In genomic region chr2:8264981-8265380, GRCh38 we compare ENCODE assay signal across 13 cellular contexts.
"Had no signal": no experiment of that assay in that cellular context is flagged by ENCODE, and none has a peak within 500 bp of the region (broad histone marks: within the 10 kb centered on the region; RNA-seq: fewer than 3 reads in every experiment).

No MANE protein-coding gene starts in this region.

- H3K9me3 ChIP-seq: left lung, tibial nerve had no signal

- H3K4me3 ChIP-seq: left lung, tibial nerve had no signal

- H3K27ac ChIP-seq: left lung, tibial nerve had no signal

- H3K27me3 ChIP-seq: left lung, tibial nerve had no signal

- ATAC-seq: activated CD8-positive, alpha-beta T cell treated with anti-CD3 and anti-CD28 coated beads for 36 hours; left lung had no signal

- DNase-seq: activated CD4-positive, alpha-beta T cell treated with anti-CD3 and anti-CD28 coated beads, Interleukin-2, amount 10 ng/mL, durations not matched to agents 24 days and 14 days; activated CD8-positive, alpha-beta T cell treated with anti-CD3 and anti-CD28 coated beads for 36 hours; activated effector memory CD4-positive, alpha-beta T cell treated with Interleukin-2 at 50 U/mL for 16 hours; activated naive CD4-positive, alpha-beta T cell treated with anti-CD3 and anti-CD28 coated beads, Interleukin-2, amount 50 U/mL, for 16 hours; activated T-cell treated with anti-CD3 and anti-CD28 coated beads, Interleukin-2, amount 50 U/mL, for 48 hours; aorta; cerebellar nuclear complex; cortex of kidney; erythroblast; foreskin melanocyte; head of caudate nucleus; left lung had no signal

- H3K36me3 ChIP-seq: left lung, tibial nerve had no signal

- H3K4me1 ChIP-seq: left lung had no signal
